In genomic region chr2:49973917-49974368, GRCh38 we compare ENCODE assay signal across 8 cellular contexts.
DNase-seq lines count a peak whose midpoint lies in the region; ATAC-seq and TF ChIP-seq lines count a peak whose summit lies in the region.

No MANE protein-coding gene starts in this region.

- H3K9me3 ChIP-seq in esophagus muscularis mucosa, result no peaks in the 10 kb centered on the region
- no peaks in the 10 kb centered on the region for H3K9me3 ChIP-seq in naive thymus-derived CD4-positive, alpha-beta T cell (ENCODE audit: control insufficient read depth in 2 of 3, low read length in 3 of 3)

- peak overlapping the region; percentile 40 to 62 (median 50) for H3K4me3 ChIP-seq in esophagus muscularis mucosa
- peak overlapping the region; percentile 52 for H3K4me3 ChIP-seq in naive thymus-derived CD4-positive, alpha-beta T cell (ENCODE audit: low read length)

- peak overlapping the region in 8 of 9 donors; percentile 37 to 95 (median 83) for H3K27ac Mint-ChIP-seq in naive thymus-derived CD4-positive, alpha-beta T cell

- no peak for TF ChIP-seq CTCF in esophagus muscularis mucosa (IDR thresholded peaks at IDR 0.05)

- H3K27ac ChIP-seq in esophagus muscularis mucosa (replicated peaks in 1 of 4), result peak overlapping the region in 1 of 4 donors; percentile 9
- no peak overlapping the region for H3K27ac ChIP-seq in naive thymus-derived CD4-positive, alpha-beta T cell (ENCODE audit: low read depth, low read length)

- peaks cover 0 to 5% (median 0%) of the 10 kb centered on the region in 5 donors for H3K27me3 Mint-ChIP-seq in naive thymus-derived CD4-positive, alpha-beta T cell

- intact Hi-C loops in esophagus muscularis mucosa (cut with DNase I), result no loop called here
- intact Hi-C loops in naive thymus-derived CD4-positive, alpha-beta T cell (cut with micrococcal nuclease), result loop anchor here (2.0 kb wide), 1 partner anchor 33 kb away; no protein-coding TSS in a partner anchor

- no peaks in the 10 kb centered on the region for H3K27me3 ChIP-seq in esophagus muscularis mucosa
- no peaks in the 10 kb centered on the region for H3K27me3 ChIP-seq in naive thymus-derived CD4-positive, alpha-beta T cell (ENCODE audit: control insufficient read depth in 2 of 2, insufficient read depth in 2 of 2, low read length in 2 of 2)

- TF ChIP-seq POLR2A in esophagus muscularis mucosa (IDR thresholded peaks at IDR 0.05; ENCODE audit: low read depth), result no peak

- peaks cover 0 to 10% (median 5%) of the 10 kb centered on the region in 7 donors for H3K4me1 Mint-ChIP-seq in naive thymus-derived CD4-positive, alpha-beta T cell

- CTCF ChIA-PET in naive thymus-derived CD4-positive, alpha-beta T cell (lab: Charles Lee), result no interaction called here

- ATAC-seq in GM18520 (IDR thresholded peaks at IDR 0.05; ENCODE audit: unreplicated experiment), result peak; percentile 100
- ATAC-seq in HG03097 (IDR thresholded peaks at IDR 0.05; ENCODE audit: low FRiP score, unreplicated experiment), result peak; percentile 99
- ATAC-seq in naive thymus-derived CD4-positive, alpha-beta T cell, result peak; percentile 99
- ATAC-seq in stimulated activated naive CD8-positive, alpha-beta T cell treated with anti-CD3 and anti-CD28 coated beads, Interleukin-15, Interleukin-2, amounts not matched to agents 100 U/mL and 50 U/mL, for 24 hours, result peak; percentile 97

- WGBS in esophagus muscularis mucosa, result 8% methylated on average over 14 of the region's 14 CpGs

- no peak for TF ChIP-seq EP300 in esophagus muscularis mucosa (IDR thresholded peaks at IDR 0.05)

- peaks cover 0 to 24% (median 10%) of the 10 kb centered on the region in 4 donors for H3K4me1 ChIP-seq in esophagus muscularis mucosa
- H3K4me1 ChIP-seq in naive thymus-derived CD4-positive, alpha-beta T cell (ENCODE audit: control insufficient read depth in 2 of 2, insufficient read depth in 2 of 2, low read length in 2 of 2), result no peaks in the 10 kb centered on the region

- no peaks in the 10 kb centered on the region for H3K36me3 ChIP-seq in esophagus muscularis mucosa
- H3K36me3 ChIP-seq in naive thymus-derived CD4-positive, alpha-beta T cell (ENCODE audit: control insufficient read depth in 2 of 3, insufficient read depth in 3 of 3, low read length in 3 of 3), result no peaks in the 10 kb centered on the region

- POLR2A ChIA-PET in naive thymus-derived CD4-positive, alpha-beta T cell (lab: Charles Lee), result no interaction called here

- peaks cover 0 to 7% (median 2%) of the 10 kb centered on the region in 11 donors for H3K9me3 Mint-ChIP-seq in naive thymus-derived CD4-positive, alpha-beta T cell

- H3K4me3 Mint-ChIP-seq in naive thymus-derived CD4-positive, alpha-beta T cell, result peak overlapping the region; percentile 59 to 93 (median 87)

- DNase-seq in NCI-H526 (lab: John Stamatoyannopoulos, UW) (peak; percentile 51 to 79), esophagus muscularis mucosa (ENCODE audit: extremely low spot score) (no peak), HuH-7.5 (ENCODE audit: low spot score) (no peak)
- DNase-seq in activated CD8-positive, alpha-beta memory T cell treated with anti-CD3 and anti-CD28 coated beads, Interleukin-2, amount 50 U/mL, for 48 hours, result peak; percentile 59
- DNase-seq in naive thymus-derived CD4-positive, alpha-beta T cell, result peak; percentile 31 to 64 (median 52)
- DNase-seq in stimulated activated naive CD8-positive, alpha-beta T cell treated with anti-CD3 and anti-CD28 coated beads, Interleukin-15, Interleukin-2, amounts not matched to agents 100 U/mL and 50 U/mL, for 24 hours, result peak; percentile 39

- H3K36me3 Mint-ChIP-seq in naive thymus-derived CD4-positive, alpha-beta T cell, result peaks cover 0 to 5% (median 0%) of the 10 kb centered on the region in 5 donors

Comparison
In these comparisons a context has a peak if more than half of its experiments do, and no peak if none do; other contexts are left out.
1. DNase-seq: peak in NCI-H526 (2 of 2), activated CD8-positive, alpha-beta memory T cell treated with anti-CD3 and anti-CD28 coated beads, Interleukin-2, amount 50 U/mL, for 48 hours (single experiment), naive thymus-derived CD4-positive, alpha-beta T cell (9 of 9) and stimulated activated naive CD8-positive, alpha-beta T cell treated with anti-CD3 and anti-CD28 coated beads, Interleukin-15, Interleukin-2, amounts not matched to agents 100 U/mL and 50 U/mL, for 24 hours (single experiment); none in esophagus muscularis mucosa (single experiment) and HuH-7.5 (single experiment).
2. Peak in every context shown above with its lines, with median percentiles within 50 percentile points of each other: ATAC-seq.